8 cellular contexts compared by ENCODE assay signal in the genomic region with DNA sequence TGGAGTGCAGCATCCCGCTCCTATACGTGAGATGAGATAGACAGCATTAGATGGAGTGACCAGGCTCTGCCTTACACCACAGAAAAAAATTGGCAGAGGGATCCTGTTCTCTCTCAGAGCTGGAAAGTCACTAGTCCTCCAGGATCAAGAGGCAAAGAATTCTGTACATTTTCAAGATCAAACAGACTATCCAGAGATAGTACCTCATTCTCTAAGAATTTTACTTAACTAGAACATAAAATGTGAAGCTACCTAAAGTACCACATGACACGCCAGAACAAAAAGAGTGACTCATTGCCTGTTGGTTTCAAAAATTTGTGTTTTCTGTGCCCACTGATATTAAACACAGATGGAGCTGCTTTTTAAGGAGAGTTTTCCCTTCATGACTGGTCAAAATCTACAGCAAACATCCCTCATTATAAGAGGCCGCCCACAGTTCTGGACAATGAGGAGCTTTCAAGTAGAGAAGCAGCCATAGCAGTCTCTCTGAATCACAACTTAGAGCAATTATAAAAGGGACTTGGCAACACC. TPM values are rescaled to one million over a fixed set of nuclear protein-coding genes. Genes with fewer than 3 reads are reported as not detected.
A peak's percentile ranks its signal among the peaks of the same experiment; 100 is the strongest.
DNase-seq lines count a peak whose midpoint lies in the region; ATAC-seq and TF ChIP-seq lines count a peak whose summit lies in the region.
"Had no signal": no experiment of that assay in that cellular context is flagged by ENCODE, and none has a peak within 500 bp of the region (broad histone marks: within the 10 kb centered on the region; RNA-seq: fewer than 3 reads in every experiment).

No MANE protein-coding gene starts in this region.

- H3K4me3 ChIP-seq in brain microvascular endothelial cell (ENCODE audit: low read depth, low read length), result no peak overlapping the region
- no peak overlapping the region for H3K4me3 ChIP-seq in kidney epithelial cell (ENCODE audit: low read depth, low read length)
- no peak overlapping the region for H3K4me3 ChIP-seq in thoracic aorta

- no peaks in the 10 kb centered on the region for H3K9me3 ChIP-seq in thoracic aorta

- in situ Hi-C loops in brain microvascular endothelial cell (cut with HindIII; ENCODE audit: low pct_ligation_motif_present, low sequenced_read_pairs), result no loop called here

- H3K36me3 ChIP-seq in brain microvascular endothelial cell (replicated peaks) (peaks cover 23% of the 10 kb centered on the region), kidney epithelial cell (ENCODE audit: control insufficient read depth, insufficient read depth, low read length) (peaks cover 2% of the 10 kb centered on the region), thoracic aorta (peaks cover 45% of the 10 kb centered on the region)

- no peaks in the 10 kb centered on the region for H3K27me3 ChIP-seq in brain microvascular endothelial cell (replicated peaks)
- H3K27me3 ChIP-seq in kidney epithelial cell (ENCODE audit: control insufficient read depth, insufficient read depth, low read length), result no peaks in the 10 kb centered on the region
- no peaks in the 10 kb centered on the region for H3K27me3 ChIP-seq in thoracic aorta (replicated peaks; ENCODE audit: insufficient read depth)

- TF ChIP-seq CTCF in brain microvascular endothelial cell (IDR thresholded peaks at IDR 0.05; ENCODE audit: low read depth, low read length, missing control alignments) (no peak), kidney epithelial cell (IDR thresholded peaks at IDR 0.05; ENCODE audit: insufficient read depth, low read length, poor library complexity, severe bottlenecking) (no peak), thoracic aorta (IDR thresholded peaks at IDR 0.05) (no peak)

- peak overlapping the region; percentile 44 for H3K27ac ChIP-seq in brain microvascular endothelial cell
- H3K27ac ChIP-seq in thoracic aorta, result peak overlapping the region; percentile 33 to 39

- DNase-seq in HS-27A (ENCODE audit: low read depth) (peak; percentile 55), brain microvascular endothelial cell (peak; percentile 58), kidney epithelial cell (ENCODE audit: low read depth) (peak; percentile 63), thoracic aorta (ENCODE audit: low spot score) (peak; percentile 13), NCI-H1105 (lab: John Stamatoyannopoulos, UW) (no peak), MV-4-11 (lab: John Stamatoyannopoulos, UW) (no peak), NCI-H1436 (lab: John Stamatoyannopoulos, UW) (no peak)
- DNase-seq: activated CD4-positive, alpha-beta T cell treated with anti-CD3 and anti-CD28 coated beads, Interleukin-2, amount 10 ng/mL, durations not matched to agents 24 days and 14 days had no signal

- ATAC-seq in thoracic aorta (ENCODE audit: insufficient number of reproducible peaks, low FRiP score, low read depth), result no peak

- H3K4me1 ChIP-seq in thoracic aorta (ENCODE audit: control insufficient read depth in 1 of 2, low read depth in 2 of 2), result peaks cover 4 to 27% of the 10 kb centered on the region in 2 donors

RNA-seq across cellular contexts. Expression of a gene that starts 32.3 kb away (rescaled TPM):
- total RNA-seq in kidney epithelial cell, result not detected in 2 replicates
- under 1 TPM in 1 of 2 donors, not detected in 1; 0.28 TPM for total RNA-seq in thoracic aorta
- total RNA-seq: activated CD4-positive, alpha-beta T cell treated with anti-CD3 and anti-CD28 coated beads, Interleukin-2, amount 10 ng/mL, durations not matched to agents 24 days and 14 days had no signal

RNA-seq across cellular contexts. Expression of a gene that starts 44.4 kb away (rescaled TPM):
- total RNA-seq in kidney epithelial cell (0.62 TPM in 1 of 2 replicates, not detected in the other), thoracic aorta (1 to 10 TPM; 1.3 to 7.4 TPM)

Comparison
In these comparisons a context has a peak if more than half of its experiments do, and no peak if none do; other contexts are left out.
1. DNase-seq: peak in HS-27A (single experiment), brain microvascular endothelial cell (single experiment), kidney epithelial cell (single experiment) and thoracic aorta (single experiment); none in NCI-H1105 (single experiment), MV-4-11 (single experiment) and NCI-H1436 (single experiment).